In the genomic region with DNA sequence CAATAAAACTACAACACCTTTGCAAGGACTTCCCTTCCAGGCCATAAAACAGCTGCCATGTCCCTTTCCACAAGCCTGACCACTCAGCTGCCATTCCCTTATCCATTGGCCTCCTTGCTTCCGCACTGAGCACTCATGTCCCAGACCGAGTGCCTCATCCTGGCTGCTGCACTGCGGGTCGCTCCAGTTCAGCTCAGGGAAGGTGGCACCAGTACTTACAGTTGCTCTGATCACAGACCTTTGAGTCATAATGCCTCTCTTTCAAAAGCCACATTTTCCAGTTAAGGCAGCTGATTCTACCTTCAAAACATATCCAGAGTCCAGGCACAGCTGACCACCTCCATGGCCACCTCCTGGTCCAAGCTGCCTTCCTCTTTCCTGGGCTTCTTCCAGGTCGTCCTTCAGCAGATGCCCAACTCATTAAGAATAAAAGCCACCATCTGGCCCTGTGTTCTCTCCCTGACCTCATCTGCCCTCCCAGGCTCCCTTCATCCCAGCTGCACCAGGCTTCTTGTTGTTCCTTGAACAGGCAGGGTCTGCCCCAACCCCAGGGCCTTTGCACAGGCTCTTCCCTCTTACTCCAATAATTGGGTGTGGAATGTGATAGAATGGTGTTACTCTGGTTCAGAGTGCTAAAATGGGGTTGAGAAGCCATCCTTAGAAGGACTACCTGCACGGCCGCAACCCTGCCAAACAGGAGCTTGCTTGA, we compare ENCODE assay signal across 18 cellular contexts.
DNase-seq lines count a peak whose midpoint lies in the region; ATAC-seq, FAIRE-seq and TF ChIP-seq lines count a peak whose summit lies in the region.
"Had no signal": no experiment of that assay in that cellular context is flagged by ENCODE, and none has a peak within 500 bp of the region (broad histone marks: within the 10 kb centered on the region; RNA-seq: fewer than 3 reads in every experiment).

No MANE protein-coding gene starts in this region.

- TF ChIP-seq CTCF in right atrium auricular region (IDR thresholded peaks at IDR 0.05) (no peak), WERI-Rb-1 (IDR thresholded peaks at IDR 0.05; ENCODE audit: low read depth, low read length) (no peak), glutamatergic neuron (IDR thresholded peaks at IDR 0.05; ENCODE audit: partially characterized antibody, unreplicated experiment) (no peak), D721Med (IDR thresholded peaks at IDR 0.05; ENCODE audit: insufficient read depth, missing control alignments) (no peak)

- no peaks in the 10 kb centered on the region for H3K9me3 ChIP-seq in right atrium auricular region
- no peaks in the 10 kb centered on the region for H3K9me3 ChIP-seq in WERI-Rb-1 (ENCODE audit: severe bottlenecking)
- H3K9me3 ChIP-seq: BLaER1 treated with 17β-estradiol and CSF1 and Interleukin-3, amounts not matched to agents 10 nM and 100 nM had no signal

- no peak overlapping the region for H3K4me3 Mint-ChIP-seq in glutamatergic neuron (ENCODE audit: unreplicated experiment)
- H3K4me3 Mint-ChIP-seq: CD4-positive, CD25-positive, alpha-beta regulatory T cell; GM23338 had no signal

- no peaks in the 10 kb centered on the region for H3K4me1 ChIP-seq in right atrium auricular region

- H3K36me3 ChIP-seq in right atrium auricular region (no peaks in the 10 kb centered on the region), WERI-Rb-1 (no peaks in the 10 kb centered on the region)
- H3K36me3 ChIP-seq: BLaER1 treated with 17β-estradiol and CSF1 and Interleukin-3, amounts not matched to agents 10 nM and 100 nM had no signal

- intact Hi-C loops in Right ventricle myocardium inferior (cut with DNase I), result no loop called here

- peak overlapping the region; percentile 39 for H3K27ac Mint-ChIP-seq in glutamatergic neuron (ENCODE audit: unreplicated experiment)
- H3K27ac Mint-ChIP-seq: CD4-positive, CD25-positive, alpha-beta regulatory T cell; GM23338 had no signal

- peaks cover 5% of the 10 kb centered on the region for H3K36me3 Mint-ChIP-seq in glutamatergic neuron (ENCODE audit: unreplicated experiment)
- H3K36me3 Mint-ChIP-seq: CD4-positive, CD25-positive, alpha-beta regulatory T cell had no signal

- DNase-seq in right atrium auricular region (ENCODE audit: low spot score) (peak; percentile 28), Right ventricle myocardium inferior (ENCODE audit: missing footprints) (no peak), WERI-Rb-1 (peak; percentile 81), glutamatergic neuron (no peak), D721Med (ENCODE audit: insufficient read length, low spot score) (no peak), NCI-H2029 treated with DMSO at 0.1 percent for 48 hours (lab: John Stamatoyannopoulos, UW) (no peak), NCI-H1436 (lab: John Stamatoyannopoulos, UW) (no peak)
- DNase-seq: ACHN; CD4-positive, CD25-positive, alpha-beta regulatory T cell; DMS153; DMS79 treated with DMSO at 0.1 percent for 48 hours; GDM1; H7 had no signal

- no peak for ATAC-seq in Right ventricle myocardium inferior
- ATAC-seq in HG02610 (IDR thresholded peaks at IDR 0.05; ENCODE audit: unreplicated experiment), result no peak
- ATAC-seq: GM23338 had no signal

- H3K27me3 ChIP-seq in right atrium auricular region (no peaks in the 10 kb centered on the region), WERI-Rb-1 (ENCODE audit: insufficient read depth, low read depth, severe bottlenecking) (no peaks in the 10 kb centered on the region)
- H3K27me3 ChIP-seq: BLaER1 treated with 17β-estradiol and CSF1 and Interleukin-3, amounts not matched to agents 10 nM and 100 nM had no signal

- H3K27me3 Mint-ChIP-seq in glutamatergic neuron (ENCODE audit: unreplicated experiment), result peaks cover 3% of the 10 kb centered on the region

- peaks cover 14% of the 10 kb centered on the region for H3K4me1 Mint-ChIP-seq in glutamatergic neuron (ENCODE audit: low read depth, unreplicated experiment)
- H3K4me1 Mint-ChIP-seq: CD4-positive, CD25-positive, alpha-beta regulatory T cell had no signal

- H3K27ac ChIP-seq in right atrium auricular region, result no peak overlapping the region
- H3K27ac ChIP-seq in WERI-Rb-1, result peak overlapping the region; percentile 21
- H3K27ac ChIP-seq: BLaER1 treated with 17β-estradiol and CSF1 and Interleukin-3, amounts not matched to agents 10 nM and 100 nM; HL-60 had no signal

- peaks cover 5% of the 10 kb centered on the region for H3K9me3 Mint-ChIP-seq in glutamatergic neuron (ENCODE audit: unreplicated experiment)
- H3K9me3 Mint-ChIP-seq: CD4-positive, CD25-positive, alpha-beta regulatory T cell; GM23338 had no signal

- no peak for FAIRE-seq in D721Med (lab: Jason Lieb, UNC)
- FAIRE-seq: GM12892 had no signal

- H3K4me3 ChIP-seq in right atrium auricular region, result no peak overlapping the region
- no peak overlapping the region for H3K4me3 ChIP-seq in WERI-Rb-1 (ENCODE audit: low read depth, low read length)
- H3K4me3 ChIP-seq: BLaER1 treated with 17β-estradiol and CSF1 and Interleukin-3, amounts not matched to agents 10 nM and 100 nM; GM23338 had no signal

Comparison
In these comparisons a context has a peak if more than half of its experiments do, and no peak if none do; other contexts are left out.
1. DNase-seq: peak in right atrium auricular region (single experiment) and WERI-Rb-1 (single experiment); none in Right ventricle myocardium inferior (single experiment), glutamatergic neuron (single experiment), D721Med (single experiment), NCI-H2029 treated with DMSO at 0.1 percent for 48 hours (single experiment) and NCI-H1436 (single experiment).